In the genomic region with DNA sequence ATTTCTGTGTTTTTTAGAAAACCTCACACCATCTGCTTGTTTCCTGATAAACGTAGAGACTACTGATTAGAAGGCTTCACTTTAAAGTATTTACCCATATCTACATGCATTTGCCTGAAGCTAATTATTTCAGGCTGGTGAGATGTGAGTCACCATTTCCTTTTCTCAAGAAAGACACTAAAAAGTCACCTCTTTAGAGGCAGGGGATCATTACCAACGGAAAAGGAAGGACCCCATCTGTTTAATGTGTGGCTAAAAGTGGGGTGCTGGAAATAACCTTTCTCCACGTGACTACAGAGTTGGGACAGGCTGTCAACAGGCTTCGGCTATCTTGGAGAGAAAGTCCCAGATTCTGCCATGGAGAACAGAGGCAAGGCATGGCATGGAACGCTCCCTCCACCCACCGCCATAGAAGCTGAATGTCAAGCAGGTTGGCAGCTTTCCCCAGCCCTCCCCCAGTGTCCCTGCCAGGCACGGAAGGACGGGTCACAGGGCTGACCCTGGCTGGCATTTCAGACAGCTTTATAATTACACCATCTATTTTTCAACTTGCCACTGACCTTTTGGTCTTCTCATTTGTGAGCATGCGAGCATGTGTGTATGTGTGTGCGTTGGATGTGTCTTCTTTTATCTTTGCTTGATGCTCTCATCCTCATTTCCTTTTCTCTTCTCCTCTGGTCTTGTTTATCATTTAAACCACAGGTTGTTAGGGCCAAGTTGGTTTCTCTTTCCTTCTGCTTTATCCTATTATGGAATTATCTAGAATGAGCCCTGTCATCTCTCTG, we compare ENCODE assay signal across 8 cellular contexts.
DNase-seq lines count a peak whose midpoint lies in the region; TF ChIP-seq lines count a peak whose summit lies in the region.

No MANE protein-coding gene starts in this region.

- POLR2A ChIA-PET in CD8-positive, alpha-beta memory T cell (lab: Charles Lee): no interaction called here

- peaks cover 6 to 10% of the 10 kb centered on the region in 2 donors for H3K27me3 Mint-ChIP-seq in CD8-positive, alpha-beta memory T cell
- H3K27me3 Mint-ChIP-seq in neural progenitor cell (ENCODE audit: insufficient read depth, low read depth): peaks cover 3% of the 10 kb centered on the region

- DNase-seq in CD8-positive, alpha-beta memory T cell: no peak
- peak; percentile 63 for DNase-seq in NCI-H2196 (lab: John Stamatoyannopoulos, UW; ENCODE audit: unreplicated experiment)
- peak; percentile 14 for DNase-seq in activated naive CD4-positive, alpha-beta T cell treated with anti-CD3 and anti-CD28 coated beads, Interleukin-2, amount 50 U/mL, for 16 hours
- DNase-seq in neural progenitor cell (ENCODE audit: low spot score): no peak
- DNase-seq in NCI-H1417 treated with DMSO at 0.1 percent for 48 hours (lab: John Stamatoyannopoulos, UW): no peak
- no peak for DNase-seq in AG20443 (ENCODE audit: low spot score)
- DNase-seq in effector CD4-positive, alpha-beta T cell: no peak
- no peak for DNase-seq in Kasumi-1 (lab: John Stamatoyannopoulos, UW)

- H3K27me3 ChIP-seq in CD8-positive, alpha-beta memory T cell (ENCODE audit: insufficient read depth, low read length, poor library complexity, severe bottlenecking): no peaks in the 10 kb centered on the region
- H3K27me3 ChIP-seq in neural progenitor cell: no peaks in the 10 kb centered on the region

- CTCF ChIA-PET in CD8-positive, alpha-beta memory T cell (lab: Charles Lee): no interaction called here

- peak overlapping the region in 2 of 8 donors; percentile 1 to 41 for H3K27ac Mint-ChIP-seq in CD8-positive, alpha-beta memory T cell
- H3K27ac Mint-ChIP-seq in neural progenitor cell: peak overlapping the region; percentile 11

- H3K79me2 ChIP-seq in neural progenitor cell (ENCODE audit: low read depth): no peaks in the 10 kb centered on the region

- no peak for TF ChIP-seq CTCF in neural progenitor cell (IDR thresholded peaks at IDR 0.05)

- H2AFZ ChIP-seq in neural progenitor cell (replicated peaks): no peak overlapping the region

- no peak overlapping the region for H3K4me2 ChIP-seq in neural progenitor cell

- H3K4me3 Mint-ChIP-seq in CD8-positive, alpha-beta memory T cell: peak overlapping the region in 2 of 7 donors; percentile 4 to 41
- H3K4me3 Mint-ChIP-seq in neural progenitor cell: no peak overlapping the region

- H3K9me3 ChIP-seq in CD8-positive, alpha-beta memory T cell (ENCODE audit: low read length): no peaks in the 10 kb centered on the region
- H3K9me3 ChIP-seq in neural progenitor cell (ENCODE audit: low read depth): no peaks in the 10 kb centered on the region

- peaks cover 2% of the 10 kb centered on the region for H3F3A ChIP-seq in neural progenitor cell (ENCODE audit: low read depth)

- H3K9ac ChIP-seq in neural progenitor cell: no peak overlapping the region

- peaks cover 5% of the 10 kb centered on the region for H3K4me1 ChIP-seq in CD8-positive, alpha-beta memory T cell (ENCODE audit: insufficient read depth, low read length)
- peaks cover 4% of the 10 kb centered on the region for H3K4me1 ChIP-seq in neural progenitor cell

- H3K9me3 Mint-ChIP-seq in CD8-positive, alpha-beta memory T cell: peaks cover 0 to 11% (median 7%) of the 10 kb centered on the region in 5 donors
- H3K9me3 Mint-ChIP-seq in neural progenitor cell: peaks cover 3% of the 10 kb centered on the region

- H3K36me3 ChIP-seq in CD8-positive, alpha-beta memory T cell (ENCODE audit: insufficient read depth, low read length): no peaks in the 10 kb centered on the region
- no peaks in the 10 kb centered on the region for H3K36me3 ChIP-seq in neural progenitor cell

- H4K20me1 ChIP-seq in neural progenitor cell (ENCODE audit: low read depth): peaks cover 2% of the 10 kb centered on the region

- peaks cover 14 to 20% (median 17%) of the 10 kb centered on the region in 3 donors for H3K4me1 Mint-ChIP-seq in CD8-positive, alpha-beta memory T cell
- H3K4me1 Mint-ChIP-seq in neural progenitor cell: peaks cover 9% of the 10 kb centered on the region

- no peak overlapping the region for H3K4me3 ChIP-seq in CD8-positive, alpha-beta memory T cell (ENCODE audit: low read length)
- H3K4me3 ChIP-seq in neural progenitor cell: no peak overlapping the region

- H3K27ac ChIP-seq in CD8-positive, alpha-beta memory T cell (ENCODE audit: low read depth, low read length): peak overlapping the region; percentile 28
- H3K27ac ChIP-seq in neural progenitor cell: no peak overlapping the region

- H3K36me3 Mint-ChIP-seq in CD8-positive, alpha-beta memory T cell: no peaks in the 10 kb centered on the region
- no peaks in the 10 kb centered on the region for H3K36me3 Mint-ChIP-seq in neural progenitor cell

Comparison
In these comparisons a context has a peak if more than half of its experiments do, and no peak if none do; other contexts are left out.
1. DNase-seq: peak in NCI-H2196 (single experiment) and activated naive CD4-positive, alpha-beta T cell treated with anti-CD3 and anti-CD28 coated beads, Interleukin-2, amount 50 U/mL, for 16 hours (single experiment); none in CD8-positive, alpha-beta memory T cell (0 of 5), neural progenitor cell (single experiment), NCI-H1417 treated with DMSO at 0.1 percent for 48 hours (single experiment), AG20443 (single experiment), effector CD4-positive, alpha-beta T cell (single experiment) and Kasumi-1 (0 of 2).